ENCODE assay signal across 8 cellular contexts in the genomic region with DNA sequence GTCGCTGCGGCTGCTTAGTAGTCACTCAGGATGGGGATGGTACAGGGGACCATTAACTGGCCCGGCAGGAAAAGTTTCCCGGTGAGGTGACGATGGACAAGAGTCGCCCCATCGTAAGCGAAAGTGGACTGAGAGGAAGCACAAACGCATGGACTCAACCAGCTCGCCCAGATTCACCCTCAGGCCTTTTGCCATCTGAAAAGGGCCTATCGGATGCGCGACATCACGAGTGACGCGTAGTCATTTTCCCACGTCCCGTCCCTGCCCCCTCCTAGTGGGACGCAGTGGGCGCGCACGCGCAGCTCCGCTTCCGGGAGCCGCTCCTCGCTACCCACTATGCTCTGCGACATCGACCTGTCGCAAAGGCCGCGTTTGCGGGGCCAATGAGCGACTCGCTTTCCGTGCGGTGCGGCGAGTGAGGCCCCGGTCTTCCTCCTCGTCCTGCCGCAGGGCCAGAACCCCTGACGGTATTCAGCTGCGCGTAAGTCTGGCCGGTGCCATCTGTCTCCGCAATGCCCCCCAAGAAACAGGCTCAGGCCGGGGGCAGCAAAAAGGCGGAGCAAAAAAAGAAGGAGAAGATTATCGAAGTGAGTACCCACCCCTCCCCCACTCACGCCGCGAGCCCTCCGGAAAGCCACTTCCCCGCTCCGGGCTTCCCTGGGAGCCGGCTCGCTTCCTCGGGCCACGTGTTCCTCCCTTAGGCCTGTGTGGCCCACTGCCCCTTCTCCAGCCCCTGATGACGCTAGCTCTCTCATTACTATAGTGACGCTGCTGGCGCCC. TPM values are rescaled to one million over a fixed set of nuclear protein-coding genes. Genes with fewer than 3 reads are reported as not detected.
DNase-seq lines count a peak whose midpoint lies in the region; ATAC-seq and TF ChIP-seq lines count a peak whose summit lies in the region.

A gene (plus strand): TSS at position 390 of the 780 bp plus-strand sequence. CDS start 123 bp downstream, at position 513.

- H3K4me1 ChIP-seq in ovary (ENCODE audit: insufficient read depth): peaks cover 3% of the 10 kb centered on the region
- H3K4me1 ChIP-seq in thyroid gland: peaks cover 25 to 28% of the 10 kb centered on the region in 2 donors

- intact Hi-C loops in head of caudate nucleus (cut with DNase I) (no loop called here), ovary (cut with DNase I) (no loop called here), thyroid gland (cut with DNase I) (no loop called here)

- peak within 1 kb of the TSS; percentile 40 to 80 for H3K27ac ChIP-seq in ovary
- H3K27ac ChIP-seq in thyroid gland: peak within 1 kb of the TSS; percentile 80 to 93 (median 91)

- TF ChIP-seq CTCF in ovary (IDR thresholded peaks at IDR 0.05): peak in 1 of 3 donors; percentile 30
- TF ChIP-seq CTCF in thyroid gland (IDR thresholded peaks at IDR 0.05): no peak

- no peaks in the 10 kb centered on the region for H3K36me3 ChIP-seq in ovary
- no peaks in the 10 kb centered on the region for H3K36me3 ChIP-seq in thyroid gland

- H3K27me3 ChIP-seq in ovary (no peaks in the 10 kb centered on the region), thyroid gland (no peaks in the 10 kb centered on the region)

- H3K9me3 ChIP-seq in ovary (no peaks in the 10 kb centered on the region), thyroid gland (no peaks in the 10 kb centered on the region)

- WGBS in ovary, 3 donors: 0 to 1% (median 1%) methylated on average over 61 to 63 of the region's 63 CpGs
- WGBS in thyroid gland, 2 donors: 0 to 1% methylated on average over 3 to 59 of the region's 63 CpGs

- DNase-seq in NCI-H1105 treated with DMSO at 0.1 percent for 48 hours (lab: John Stamatoyannopoulos, UW): peak; percentile 90
- DNase-seq in SW 1271 (lab: John Stamatoyannopoulos, UW): peak; percentile 93
- peak; percentile 85 for DNase-seq in activated naive CD8-positive, alpha-beta T cell treated with anti-CD3 and anti-CD28 coated beads, Interleukin-2, amount 50 U/mL, for 16 hours (ENCODE audit: low read depth, low spot score)
- peak; percentile 89 to 99 (median 96) for DNase-seq in head of caudate nucleus
- DNase-seq in ovary: peak; percentile 94 to 97 (median 96)
- peak; percentile 96 to 98 for DNase-seq in thyroid gland

- H3K4me3 ChIP-seq in ovary: peak within 1 kb of the TSS; percentile 94
- peak within 1 kb of the TSS; percentile 75 to 94 (median 90) for H3K4me3 ChIP-seq in thyroid gland (replicated peaks in 1 of 3)

- TF ChIP-seq POLR2A in GM10847 (IDR thresholded peaks at IDR 0.05; ENCODE audit: extremely low read depth, insufficient read length): peak; percentile 80
- TF ChIP-seq POLR2A in ovary (IDR thresholded peaks at IDR 0.05): peak; percentile 91
- TF ChIP-seq POLR2A in thyroid gland (IDR thresholded peaks at IDR 0.05): peak in 1 of 2 donors; percentile 91

- peak; percentile 88 for ATAC-seq in HG02642 (IDR thresholded peaks at IDR 0.05; ENCODE audit: poor library complexity, unreplicated experiment)

- no peak for TF ChIP-seq EP300 in ovary (IDR thresholded peaks at IDR 0.05)

RNA-seq across cellular contexts. Expression of the gene that starts here (rescaled TPM):
- total RNA-seq in ovary: 10 to 100 TPM; 36.1 to 58.8 (median 42.7) TPM
- polyA plus RNA-seq in ovary: 10 to 100 TPM; 37.2 to 51.9 TPM
- total RNA-seq in thyroid gland: 10 to 100 TPM; 56.1 to 74.8 (median 67.5) TPM

Comparison
In these comparisons a context has a peak if more than half of its experiments do, and no peak if none do; other contexts are left out.
1. Peak in every context shown above with its lines: DNase-seq, ATAC-seq, H3K4me3 ChIP-seq and H3K27ac ChIP-seq.